2 cellular contexts compared by ENCODE assay signal in the genomic region with DNA sequence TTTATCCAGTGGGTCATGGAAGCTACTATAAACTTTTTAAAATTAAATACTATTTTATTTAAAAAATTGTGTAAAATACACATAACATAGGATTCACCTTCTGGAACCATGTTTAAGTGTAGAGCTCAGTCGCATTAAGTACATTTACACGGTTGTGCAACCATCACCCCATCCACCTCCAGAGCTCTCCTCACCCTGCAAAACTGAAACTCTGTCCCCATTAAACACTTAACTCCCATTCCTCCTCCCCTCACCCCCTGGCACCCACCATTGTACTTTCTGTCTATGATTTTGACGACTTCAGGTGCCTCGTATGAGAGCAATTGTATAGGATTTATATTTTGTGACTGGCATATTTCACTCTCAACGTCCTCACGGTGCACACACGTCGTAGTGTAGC.
TF ChIP-seq lines count a peak whose summit lies in the region.

No MANE protein-coding gene starts in this region.

TF ChIP-seq in IMR-90, 13 proteins besides CTCF, POLR2A, EP300 and RAD21:
- TF ChIP-seq MXI1 (IDR thresholded peaks at IDR 0.05; ENCODE audit: borderline replicate concordance, low read depth, low read length) (no peak), RCOR1 (IDR thresholded peaks at IDR 0.05; ENCODE audit: insufficient replicate concordance, low read length) (no peak), NFE2L2 (IDR thresholded peaks at IDR 0.05; ENCODE audit: low read depth, low read length) (no peak), FOS (IDR thresholded peaks at IDR 0.05; ENCODE audit: low read depth, low read length) (no peak), MAZ (IDR thresholded peaks at IDR 0.05; ENCODE audit: borderline replicate concordance, low read depth, low read length) (no peak), BHLHE40 (IDR thresholded peaks at IDR 0.05; ENCODE audit: low read depth, low read length) (no peak), RFX5 (IDR thresholded peaks at IDR 0.05; ENCODE audit: low read depth, low read length) (no peak), CEBPB (IDR thresholded peaks at IDR 0.05; ENCODE audit: low read depth, low read length) (no peak), SMC3 (IDR thresholded peaks at IDR 0.05; ENCODE audit: low read depth, low read length) (no peak), MAFK (IDR thresholded peaks at IDR 0.05; ENCODE audit: low read depth, low read length) (no peak), CHD1 (IDR thresholded peaks at IDR 0.05; ENCODE audit: low read depth, low read length) (no peak)
- TF ChIP-seq, protein P1, sequence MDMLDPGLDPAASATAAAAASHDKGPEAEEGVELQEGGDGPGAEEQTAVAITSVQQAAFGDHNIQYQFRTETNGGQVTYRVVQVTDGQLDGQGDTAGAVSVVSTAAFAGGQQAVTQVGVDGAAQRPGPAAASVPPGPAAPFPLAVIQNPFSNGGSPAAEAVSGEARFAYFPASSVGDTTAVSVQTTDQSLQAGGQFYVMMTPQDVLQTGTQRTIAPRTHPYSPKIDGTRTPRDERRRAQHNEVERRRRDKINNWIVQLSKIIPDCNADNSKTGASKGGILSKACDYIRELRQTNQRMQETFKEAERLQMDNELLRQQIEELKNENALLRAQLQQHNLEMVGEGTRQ (IDR thresholded peaks at IDR 0.05; ENCODE audit: low read depth, low read length) = no peak
- TF ChIP-seq, protein P2, sequence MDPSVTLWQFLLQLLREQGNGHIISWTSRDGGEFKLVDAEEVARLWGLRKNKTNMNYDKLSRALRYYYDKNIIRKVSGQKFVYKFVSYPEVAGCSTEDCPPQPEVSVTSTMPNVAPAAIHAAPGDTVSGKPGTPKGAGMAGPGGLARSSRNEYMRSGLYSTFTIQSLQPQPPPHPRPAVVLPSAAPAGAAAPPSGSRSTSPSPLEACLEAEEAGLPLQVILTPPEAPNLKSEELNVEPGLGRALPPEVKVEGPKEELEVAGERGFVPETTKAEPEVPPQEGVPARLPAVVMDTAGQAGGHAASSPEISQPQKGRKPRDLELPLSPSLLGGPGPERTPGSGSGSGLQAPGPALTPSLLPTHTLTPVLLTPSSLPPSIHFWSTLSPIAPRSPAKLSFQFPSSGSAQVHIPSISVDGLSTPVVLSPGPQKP (IDR thresholded peaks at IDR 0.05; ENCODE audit: borderline replicate concordance, low read depth, low read length) = no peak
TF ChIP-seq in IMR-90: peak in this region for 0.

TF ChIP-seq in K562, 482 proteins besides CTCF, POLR2A, EP300 and RAD21:
- TF ChIP-seq, protein P3, sequence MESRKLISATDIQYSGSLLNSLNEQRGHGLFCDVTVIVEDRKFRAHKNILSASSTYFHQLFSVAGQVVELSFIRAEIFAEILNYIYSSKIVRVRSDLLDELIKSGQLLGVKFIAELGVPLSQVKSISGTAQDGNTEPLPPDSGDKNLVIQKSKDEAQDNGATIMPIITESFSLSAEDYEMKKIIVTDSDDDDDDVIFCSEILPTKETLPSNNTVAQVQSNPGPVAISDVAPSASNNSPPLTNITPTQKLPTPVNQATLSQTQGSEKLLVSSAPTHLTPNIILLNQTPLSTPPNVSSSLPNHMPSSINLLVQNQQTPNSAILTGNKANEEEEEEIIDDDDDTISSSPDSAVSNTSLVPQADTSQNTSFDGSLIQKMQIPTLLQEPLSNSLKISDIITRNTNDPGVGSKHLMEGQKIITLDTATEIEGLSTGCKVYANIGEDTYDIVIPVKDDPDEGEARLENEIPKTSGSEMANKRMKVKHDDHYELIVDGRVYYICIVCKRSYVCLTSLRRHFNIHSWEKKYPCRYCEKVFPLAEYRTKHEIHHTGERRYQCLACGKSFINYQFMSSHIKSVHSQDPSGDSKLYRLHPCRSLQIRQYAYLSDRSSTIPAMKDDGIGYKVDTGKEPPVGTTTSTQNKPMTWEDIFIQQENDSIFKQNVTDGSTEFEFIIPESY (CRISPR knock-in tag; IDR thresholded peaks at IDR 0.05) = no peak
- TF ChIP-seq KDM1A (IDR thresholded peaks at IDR 0.05) (no peak), STAG1 (CRISPR knock-in tag; IDR thresholded peaks at IDR 0.05; ENCODE audit: borderline replicate concordance) (no peak), DACH1 (IDR thresholded peaks at IDR 0.05; ENCODE audit: partially characterized antibody) (no peak), STAT5B (CRISPR knock-in tag; IDR thresholded peaks at IDR 0.05) (no peak), GATAD2B (IDR thresholded peaks at IDR 0.05; ENCODE audit: borderline replicate concordance) (no peak), JUN (IDR thresholded peaks at IDR 0.05; ENCODE audit: borderline replicate concordance, low read depth, low read length) (no peak), JUN (CRISPR knock-in tag; IDR thresholded peaks at IDR 0.05; ENCODE audit: borderline replicate concordance) (no peak), ZNF79 (CRISPR knock-in tag; IDR thresholded peaks at IDR 0.05; ENCODE audit: low read depth) (no peak), NFIC (IDR thresholded peaks at IDR 0.05) (no peak), ARHGAP35 (IDR thresholded peaks at IDR 0.05; ENCODE audit: partially characterized antibody) (no peak), ZKSCAN3 (CRISPR knock-in tag; IDR thresholded peaks at IDR 0.05) (no peak), EP400 (IDR thresholded peaks at IDR 0.05) (no peak), BRD9 (IDR thresholded peaks at IDR 0.05; ENCODE audit: low read depth, partially characterized antibody) (no peak), SIRT6 (IDR thresholded peaks at IDR 0.05; ENCODE audit: low read depth, low read length) (no peak), FOXM1 (IDR thresholded peaks at IDR 0.05; ENCODE audit: low read depth) (no peak), FOXM1 (CRISPR knock-in tag; IDR thresholded peaks at IDR 0.05; ENCODE audit: low read depth) (no peak), GTF2F1 (IDR thresholded peaks at IDR 0.05; ENCODE audit: low read depth, low read length) (no peak), MAZ (CRISPR knock-in tag; conservative IDR thresholded peaks at IDR 0.05 in 1 of 2, IDR thresholded peaks at IDR 0.05 in 1 of 2) (no peak), TCFL5 (CRISPR knock-in tag; conservative IDR thresholded peaks at IDR 0.05) (no peak)
- TF ChIP-seq, protein P2 (CRISPR knock-in tag; IDR thresholded peaks at IDR 0.05) = no peak
